In the genomic region with DNA sequence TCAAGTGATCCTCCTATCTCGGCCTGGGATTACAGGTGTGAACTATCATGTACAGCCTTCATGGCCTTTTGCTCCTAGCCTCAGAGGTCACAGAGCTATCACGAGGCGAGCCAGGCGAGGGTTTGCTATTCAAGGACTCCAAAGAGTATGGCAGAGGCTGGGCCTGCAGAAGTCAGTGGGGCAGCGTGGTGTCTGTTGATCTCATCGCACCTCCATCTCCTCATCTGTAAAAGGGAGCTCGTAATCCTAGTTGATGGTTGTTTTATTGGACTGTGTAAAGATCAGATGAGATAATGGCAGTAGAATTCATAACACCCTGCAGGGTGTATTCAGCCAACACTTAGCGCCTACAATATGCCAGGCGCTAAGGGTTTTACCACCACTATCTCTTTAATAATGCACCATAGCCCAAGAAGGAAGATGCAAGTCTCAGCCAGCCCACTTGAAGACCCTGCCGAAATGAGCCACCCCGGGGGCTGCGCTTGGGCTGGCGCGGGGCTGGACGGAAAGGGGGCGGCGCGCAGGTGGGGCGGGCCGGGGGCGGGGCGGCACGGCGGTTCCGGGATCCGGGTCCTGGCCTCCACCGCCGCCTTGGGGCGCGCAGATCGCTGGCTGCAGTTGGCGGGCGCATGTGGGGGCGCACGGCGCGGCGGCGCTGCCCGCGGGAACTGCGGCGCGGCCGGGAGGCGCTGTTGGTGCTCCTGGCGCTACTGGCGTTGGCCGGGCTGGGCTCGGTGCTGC, we compare ENCODE assay signal across 8 cellular contexts. TPM values are rescaled to one million over a fixed set of nuclear protein-coding genes. Genes with fewer than 3 reads are reported as not detected.
DNase-seq lines count a peak whose midpoint lies in the region; ATAC-seq and TF ChIP-seq lines count a peak whose summit lies in the region.

GALNT12 (plus strand) TSS at position 601 of the 741 bp plus-strand sequence; CDS start at position 630, 29 bp downstream.

- peak within 1 kb of the TSS; percentile 70 for H2AK9ac ChIP-seq in IMR-90 (replicated peaks; ENCODE audit: low read depth, low read length, poor library complexity)

- H3K36me3 ChIP-seq in IMR-90 (ENCODE audit: control insufficient read depth, insufficient read depth, low read length) (no peaks in the 10 kb centered on the region), lung (ENCODE audit: control insufficient read depth in 2 of 2, insufficient read depth in 2 of 2, low read length in 2 of 2) (no peaks in the 10 kb centered on the region), BE2C (no peaks in the 10 kb centered on the region)

- dilution Hi-C loops in IMR-90 (cut with HindIII; ENCODE audit: low sequenced_read_pairs, unreplicated experiment): no loop called here

- BruUV-seq in IMR-90 (replicated peaks; lab: Mats Ljungman, UMichigan): no TSS peak

- in situ Hi-C loops in IMR-90 (cut with MboI; ENCODE audit: low sequenced_read_pairs): no loop called here

- no peak within 1 kb of the TSS for H2BK120ac ChIP-seq in IMR-90 (ENCODE audit: low read depth, low read length)

- TF ChIP-seq POLR2A in IMR-90 (IDR thresholded peaks at IDR 0.05; ENCODE audit: low read depth, low read length): no peak

- H3K9me1 ChIP-seq in IMR-90 (ENCODE audit: insufficient read depth, low read length): peaks cover 6% of the 10 kb centered on the region

- CTCF ChIA-PET in IMR-90 (lab: Yijun Ruan, JAX): interaction anchor here (1.3 kb wide), 1 partner anchor 11 kb away, joined by 3 read pairs; no protein-coding TSS in a partner anchor

- peak within 1 kb of the TSS; percentile 5; the same call in 1 of the 2 replicates for H2BK20ac ChIP-seq in IMR-90 (ENCODE audit: low read depth, low read length)

- no peaks in the 10 kb centered on the region for H3K79me1 ChIP-seq in IMR-90 (ENCODE audit: low read depth in 1 of 2, low read length in 2 of 2)

- H3K9me3 ChIP-seq in IMR-90 (ENCODE audit: control insufficient read depth, insufficient read depth, low read length) (no peaks in the 10 kb centered on the region), lung (ENCODE audit: control insufficient read depth in 2 of 2, insufficient read depth in 1 of 2, low read length in 1 of 2) (no peaks in the 10 kb centered on the region), BE2C (no peaks in the 10 kb centered on the region)

- peak within 1 kb of the TSS; percentile 12; the same call in 1 of the 2 replicates for H3K18ac ChIP-seq in IMR-90 (ENCODE audit: low read depth, low read length)

- 0 out of 2 replicates have a peak within 1 kb of the TSS, but pooled peaks have one; percentile 1 for H3K14ac ChIP-seq in IMR-90 (replicated peaks; ENCODE audit: low read depth, low read length)

- no peak within 1 kb of the TSS for H2BK5ac ChIP-seq in IMR-90 (ENCODE audit: low read depth, low read length, poor library complexity, severe bottlenecking)

- H3K27me3 ChIP-seq in IMR-90 (ENCODE audit: control insufficient read depth, insufficient read depth, low read length) (peaks cover 13% of the 10 kb centered on the region), lung (ENCODE audit: control insufficient read depth, insufficient read depth) (no peaks in the 10 kb centered on the region), BE2C (peaks cover 63% of the 10 kb centered on the region)

- no peak within 1 kb of the TSS for H3K27ac ChIP-seq in IMR-90 (ENCODE audit: insufficient read depth, low read length)
- H3K27ac ChIP-seq in lung (ENCODE audit: low read depth in 1 of 2, low read length in 1 of 2): peak within 1 kb of the TSS in 1 of 2 donors; percentile 7

- peak within 1 kb of the TSS; percentile 96 for H3K4me2 ChIP-seq in IMR-90 (ENCODE audit: low read depth, low read length)

- H4K5ac ChIP-seq in IMR-90 (ENCODE audit: low read depth, low read length): peak within 1 kb of the TSS; percentile 15; the same call in 1 of the 2 replicates

- DNase-seq in IMR-90 (no peak), choroid plexus epithelial cell (ENCODE audit: low read depth) (no peak), lung (ENCODE audit: low spot score) (no peak), A172 (ENCODE audit: low spot score) (no peak), BE2C (no peak)
- DNase-seq in stimulated activated CD8-positive, alpha-beta memory T cell treated with anti-CD3 and anti-CD28 coated beads, Interleukin-15, amount 100 ng/mL, for 48 hours (ENCODE audit: low read depth in 2 of 2): peak; percentile 34 to 47

- H3K4ac ChIP-seq in IMR-90 (ENCODE audit: low read depth, low read length): no peak within 1 kb of the TSS

- no peak for TF ChIP-seq RAD21 in IMR-90 (IDR thresholded peaks at IDR 0.05; ENCODE audit: low read length)

- 6% methylated on average over 7 of the region's 50 CpGs; no CpG with 5 or more reads in 1 of the 2 experiments for WGBS in IMR-90 (ENCODE audit: extremely low coverage in 2 of 2, insufficient read length in 1 of 2), 2 experiments
- 10 to 17% methylated on average over 30 to 50 of the region's 50 CpGs for WGBS in lung, 2 donors

- no peak within 1 kb of the TSS for H3K56ac ChIP-seq in IMR-90 (ENCODE audit: extremely low read depth, insufficient read depth, low read length)

- H4K20me1 ChIP-seq in IMR-90 (ENCODE audit: insufficient read depth, low read length): no peaks in the 10 kb centered on the region

- intact Hi-C loops in IMR-90 (cut with micrococcal nuclease): no loop called here

- peak within 1 kb of the TSS; percentile 60 for H2AK5ac ChIP-seq in IMR-90 (ENCODE audit: low read depth, low read length)

- no peak within 1 kb of the TSS for H4K8ac ChIP-seq in IMR-90 (ENCODE audit: low read depth in 2 of 2, low read length in 2 of 2)

- peak within 1 kb of the TSS; percentile 28; the same call in 1 of the 2 replicates for H3K9ac ChIP-seq in IMR-90 (ENCODE audit: low read depth, low read length)

- H3K23ac ChIP-seq in IMR-90 (ENCODE audit: low read depth, low read length): 0 out of 2 replicates have a peak within 1 kb of the TSS, but pooled peaks have one; percentile 16

- no peak within 1 kb of the TSS for H4K91ac ChIP-seq in IMR-90 (ENCODE audit: insufficient read depth, low read depth, low read length)

- peak within 1 kb of the TSS; percentile 90 for H2AFZ ChIP-seq in IMR-90 (replicated peaks; ENCODE audit: low read length, poor library complexity)

- no peak for TF ChIP-seq CTCF in IMR-90 (conservative IDR thresholded peaks at IDR 0.05; ENCODE audit: low read depth, low read length)
- TF ChIP-seq CTCF in WI38 (IDR thresholded peaks at IDR 0.05; ENCODE audit: low read depth, low read length): no peak
- TF ChIP-seq CTCF in choroid plexus epithelial cell (conservative IDR thresholded peaks at IDR 0.05; ENCODE audit: low read depth, low read length): no peak
- TF ChIP-seq CTCF in lung (IDR thresholded peaks at IDR 0.05; ENCODE audit: control extremely low read depth, extremely low read depth): no peak
- TF ChIP-seq CTCF in BE2C (IDR thresholded peaks at IDR 0.05; ENCODE audit: low read depth, low read length): no peak

- no peak within 1 kb of the TSS for H2BK15ac ChIP-seq in IMR-90 (ENCODE audit: low read depth, low read length)

- POLR2A ChIA-PET in IMR-90 (lab: Charles Lee; ENCODE audit: unreplicated experiment): interaction anchor here (0.6 kb wide), 1 partner anchor 470 kb away, joined by 3 read pairs; no protein-coding TSS in a partner anchor

- peak; percentile 72 for ATAC-seq in GM18498 (IDR thresholded peaks at IDR 0.05; ENCODE audit: unreplicated experiment)
- peak; percentile 58 for ATAC-seq in IMR-90 (ENCODE audit: low read depth)
- ATAC-seq in lung (ENCODE audit: insufficient read depth, low FRiP score): no peak

- peaks cover 23% of the 10 kb centered on the region for H3K4me1 ChIP-seq in IMR-90 (ENCODE audit: control insufficient read depth, insufficient read depth, low read length)
- H3K4me1 ChIP-seq in lung (ENCODE audit: control insufficient read depth in 2 of 2, insufficient read depth in 2 of 2, low read length in 2 of 2): peaks cover 0 to 2% of the 10 kb centered on the region in 2 donors
- no peaks in the 10 kb centered on the region for H3K4me1 ChIP-seq in BE2C

- H3K4me3 ChIP-seq in IMR-90 (ENCODE audit: insufficient read depth, low read depth, low read length): peak within 1 kb of the TSS; percentile 70
- peak within 1 kb of the TSS; percentile 38 for H3K4me3 ChIP-seq in WI38 (ENCODE audit: low read depth, low read length)
- peak within 1 kb of the TSS; percentile 63 for H3K4me3 ChIP-seq in choroid plexus epithelial cell (ENCODE audit: low read depth, low read length)
- peak within 1 kb of the TSS; percentile 39 for H3K4me3 ChIP-seq in lung
- no peak within 1 kb of the TSS for H3K4me3 ChIP-seq in BE2C (ENCODE audit: low read depth, low read length)

TF ChIP-seq in IMR-90, 13 proteins besides CTCF, POLR2A, EP300 and RAD21 (continues in another document):
- TF ChIP-seq NFE2L2 (IDR thresholded peaks at IDR 0.05; ENCODE audit: low read depth, low read length): no peak
- no peak for TF ChIP-seq MAZ (IDR thresholded peaks at IDR 0.05; ENCODE audit: borderline replicate concordance, low read depth, low read length)
- no peak for TF ChIP-seq RCOR1 (IDR thresholded peaks at IDR 0.05; ENCODE audit: insufficient replicate concordance, low read length)
- no peak for TF ChIP-seq CEBPB (IDR thresholded peaks at IDR 0.05; ENCODE audit: low read depth, low read length)
- TF ChIP-seq USF2 (IDR thresholded peaks at IDR 0.05; ENCODE audit: low read depth, low read length): no peak
- no peak for TF ChIP-seq RFX5 (IDR thresholded peaks at IDR 0.05; ENCODE audit: low read depth, low read length)
- TF ChIP-seq MAFK (IDR thresholded peaks at IDR 0.05; ENCODE audit: low read depth, low read length): no peak
- no peak for TF ChIP-seq MXI1 (IDR thresholded peaks at IDR 0.05; ENCODE audit: borderline replicate concordance, low read depth, low read length)

RNA-seq across cellular contexts. Expression of gene GALNT12, which starts in this region (rescaled TPM):
- total RNA-seq in IMR-90 (2012; rRNA removed) (2.5 TPM in 2 replicates), lung (10 to 100 TPM; 26.3 to 35.0 TPM)
- polyA plus RNA-seq in IMR-90 (2012; rRNA removed) (2.0 and 2.3 TPM in 2 replicates), lung (10 to 100 TPM in 1 of 2 donors, 1 to 10 TPM in 1; 7.9 to 13.9 TPM)
- polyA plus RNA-seq in IMR-90 (2012; cell fraction: cytosol; rRNA removed): 1.8 and 4.3 TPM in 2 replicates
- polyA plus RNA-seq in IMR-90 (2012; cell fraction: nucleus; rRNA removed; ENCODE audit: low replicate concordance): 2.1 and 6.0 TPM in 2 replicates
- 4.0 and 5.4 TPM in 2 replicates for total RNA-seq in A172 (2014; rRNA removed; shearing (Covaris generic))
- polyA plus RNA-seq in BE2C (2012; ENCODE audit: insufficient read depth, insufficient read length, low read depth): not detected

Comparison
In these comparisons a context has a peak if more than half of its experiments do, and no peak if none do; other contexts are left out.
1. DNase-seq: peak in stimulated activated CD8-positive, alpha-beta memory T cell treated with anti-CD3 and anti-CD28 coated beads, Interleukin-15, amount 100 ng/mL, for 48 hours (2 of 2); none in IMR-90 (single experiment), choroid plexus epithelial cell (single experiment), lung (single experiment), A172 (single experiment) and BE2C (single experiment).